Comparison of ENCODE assay signal across 17 cellular contexts in the genomic region with DNA sequence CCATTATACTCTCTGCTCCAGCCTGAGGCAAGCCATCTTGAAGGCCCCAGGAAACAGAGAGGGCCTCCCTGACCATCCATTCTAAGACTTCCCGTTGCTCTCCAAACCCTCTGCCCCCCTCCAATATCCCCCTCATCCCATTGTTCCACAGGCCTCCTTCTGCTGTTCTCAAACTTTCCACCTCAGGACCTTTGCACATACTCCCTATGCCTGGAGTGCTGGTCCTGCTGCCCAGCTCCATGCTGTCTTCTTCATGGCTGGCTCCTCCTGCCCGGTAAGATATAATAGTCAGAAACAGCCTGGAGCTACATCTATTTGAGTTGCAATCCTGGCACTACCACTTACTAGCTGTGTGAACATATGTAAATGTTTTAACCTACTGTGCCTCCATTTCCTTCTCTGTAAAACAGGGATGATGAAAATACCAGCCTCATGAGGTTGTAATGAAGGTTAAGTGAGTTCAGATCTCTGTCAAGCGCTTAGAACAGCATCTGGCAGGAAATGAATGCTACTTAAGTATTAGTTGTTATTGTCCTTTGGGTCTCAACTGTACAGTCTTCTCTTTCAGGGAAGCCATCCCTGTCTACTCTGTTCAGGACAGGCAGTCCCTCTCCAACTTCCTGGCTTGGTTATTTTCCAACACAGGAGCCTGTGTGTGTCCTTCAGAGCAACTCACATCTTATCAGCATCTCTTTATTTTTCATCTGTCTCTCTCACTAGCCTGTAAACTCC. TPM values are rescaled to one million over a fixed set of nuclear protein-coding genes. Genes with fewer than 3 reads are reported as not detected.
A peak's percentile ranks its signal among the peaks of the same experiment; 100 is the strongest.
DNase-seq lines count a peak whose midpoint lies in the region; ATAC-seq and TF ChIP-seq lines count a peak whose summit lies in the region.
"Had no signal": no experiment of that assay in that cellular context is flagged by ENCODE, and none has a peak within 500 bp of the region (broad histone marks: within the 10 kb centered on the region; RNA-seq: fewer than 3 reads in every experiment).

No MANE protein-coding gene starts in this region.

- H3K4me3 Mint-ChIP-seq in chondrocyte (ENCODE audit: unreplicated experiment) = no peak overlapping the region
- H3K4me3 Mint-ChIP-seq: B cell; CD8-positive, alpha-beta T cell had no signal

- peaks cover 54% of the 10 kb centered on the region for H3K27me3 Mint-ChIP-seq in chondrocyte (ENCODE audit: low read depth)

- H3K27ac ChIP-seq in HEK293 (ENCODE audit: extremely low read depth, low read depth, low read length) = no peak overlapping the region
- H3K27ac ChIP-seq in VCaP = peak overlapping the region; percentile 56
- peak overlapping the region; percentile 6 to 76 (median 18) for H3K27ac ChIP-seq in esophagus muscularis mucosa (replicated peaks in 1 of 4)
- peak overlapping the region; percentile 5 for H3K27ac ChIP-seq in psoas muscle
- H3K27ac ChIP-seq in sigmoid colon = no peak overlapping the region
- H3K27ac ChIP-seq: BLaER1 treated with 17β-estradiol and CSF1 and Interleukin-3, amounts not matched to agents 10 nM and 100 nM; GM23248 had no signal

- WGBS in esophagus muscularis mucosa = 82% methylated on average over 3 of the region's 3 CpGs
- WGBS in psoas muscle, 3 donors = 65 to 75% (median 70%) methylated on average over 3 of the region's 3 CpGs
- WGBS in sigmoid colon, 2 donors = 84 to 87% methylated on average over 3 of the region's 3 CpGs

- no peaks in the 10 kb centered on the region for H3K9me3 ChIP-seq in HEK293 (ENCODE audit: control insufficient read depth, insufficient read depth, low read depth, low read length)
- H3K9me3 ChIP-seq in esophagus muscularis mucosa = no peaks in the 10 kb centered on the region
- no peaks in the 10 kb centered on the region for H3K9me3 ChIP-seq in psoas muscle
- peaks cover 0 to 3% (median 0%) of the 10 kb centered on the region in 4 donors for H3K9me3 ChIP-seq in sigmoid colon
- H3K9me3 ChIP-seq: BLaER1 treated with 17β-estradiol and CSF1 and Interleukin-3, amounts not matched to agents 10 nM and 100 nM; HAP-1 had no signal

- H3K4me3 ChIP-seq in HEK293 (ENCODE audit: low read depth, low read length) = no peak overlapping the region
- no peak overlapping the region for H3K4me3 ChIP-seq in esophagus muscularis mucosa
- H3K4me3 ChIP-seq in psoas muscle = no peak overlapping the region
- H3K4me3 ChIP-seq in sigmoid colon = no peak overlapping the region
- H3K4me3 ChIP-seq: BLaER1 treated with 17β-estradiol and CSF1 and Interleukin-3, amounts not matched to agents 10 nM and 100 nM; GM23248; HAP-1 had no signal

- intact Hi-C loops in esophagus muscularis mucosa (cut with DNase I) = no loop called here
- intact Hi-C loops in psoas muscle (cut with DNase I) = no loop called here
- intact Hi-C loops in sigmoid colon (cut with DNase I) = no loop called here

- no peak for TF ChIP-seq POLR2A in esophagus muscularis mucosa (IDR thresholded peaks at IDR 0.05; ENCODE audit: low read depth)
- no peak for TF ChIP-seq POLR2A in sigmoid colon (IDR thresholded peaks at IDR 0.05)

- H3K27me3 ChIP-seq in esophagus muscularis mucosa = no peaks in the 10 kb centered on the region
- H3K27me3 ChIP-seq in psoas muscle (ENCODE audit: insufficient read depth in 3 of 3, low read length in 2 of 3) = no peaks in the 10 kb centered on the region
- H3K27me3 ChIP-seq in sigmoid colon = no peaks in the 10 kb centered on the region
- H3K27me3 ChIP-seq: BLaER1 treated with 17β-estradiol and CSF1 and Interleukin-3, amounts not matched to agents 10 nM and 100 nM had no signal

- peaks cover 0 to 35% of the 10 kb centered on the region in 2 experiments; a peak in 1 of 3 replicates for H3K36me3 ChIP-seq in HEK293 (ENCODE audit: control insufficient read depth in 2 of 2, insufficient read depth in 1 of 2, low read length in 2 of 2)
- peaks cover 0 to 42% (median 24%) of the 10 kb centered on the region in 4 donors for H3K36me3 ChIP-seq in esophagus muscularis mucosa
- H3K36me3 ChIP-seq in psoas muscle (ENCODE audit: insufficient read depth in 1 of 2, low read depth in 1 of 2) = peaks cover 0 to 50% of the 10 kb centered on the region in 2 donors
- peaks cover 0 to 14% (median 0%) of the 10 kb centered on the region in 4 donors for H3K36me3 ChIP-seq in sigmoid colon
- H3K36me3 ChIP-seq: BLaER1 treated with 17β-estradiol and CSF1 and Interleukin-3, amounts not matched to agents 10 nM and 100 nM; HAP-1 had no signal

- H3K27ac Mint-ChIP-seq in chondrocyte (ENCODE audit: unreplicated experiment) = no peak overlapping the region
- H3K27ac Mint-ChIP-seq: B cell; CD8-positive, alpha-beta T cell had no signal

- TF ChIP-seq EP300 in esophagus muscularis mucosa (IDR thresholded peaks at IDR 0.05) (no peak), sigmoid colon (IDR thresholded peaks at IDR 0.05) (no peak)

- no peaks in the 10 kb centered on the region for H3K36me3 Mint-ChIP-seq in chondrocyte (ENCODE audit: low read depth)
- H3K36me3 Mint-ChIP-seq: CD8-positive, alpha-beta T cell had no signal

- DNase-seq in esophagus muscularis mucosa (ENCODE audit: extremely low spot score) (no peak), psoas muscle (no peak), sigmoid colon (no peak), chondrocyte (ENCODE audit: low spot score) (no peak)
- no peak for DNase-seq in activated effector memory CD4-positive, alpha-beta T cell treated with anti-CD3 and anti-CD28 coated beads, Interleukin-2, amount 50 U/mL, for 16 hours
- DNase-seq: Calu3; CD8-positive, alpha-beta T cell; DMS79 treated with DMSO at 0.1 percent for 48 hours; GF-D8; GM23248 had no signal

- POLR2A ChIA-PET in HEK293 (lab: Yijun Ruan, JAX) = interaction anchor here (0.9 kb wide), 1 partner anchor 44 kb away, joined by 3 read pairs; no protein-coding TSS in a partner anchor

- TF ChIP-seq CTCF in HEK293 (tag by site-specific recombination; IDR thresholded peaks at IDR 0.05) (no peak), VCaP (conservative IDR thresholded peaks at IDR 0.05) (no peak), esophagus muscularis mucosa (IDR thresholded peaks at IDR 0.05) (no peak), psoas muscle (IDR thresholded peaks at IDR 0.05) (no peak), sigmoid colon (IDR thresholded peaks at IDR 0.05) (no peak), chondrocyte (IDR thresholded peaks at IDR 0.05) (no peak)

- H3K9me3 Mint-ChIP-seq in chondrocyte (ENCODE audit: low read depth) = no peaks in the 10 kb centered on the region
- H3K9me3 Mint-ChIP-seq: CD8-positive, alpha-beta T cell had no signal

- CTCF ChIA-PET in HEK293 (lab: Yijun Ruan, JAX) = interaction anchor here (0.7 to 1.2 kb wide), 5 partner anchors 51 to 375 kb away, joined by 3 to 4 read pairs (median 3); a partner anchor contains a TSS

- no peaks in the 10 kb centered on the region for H3K4me1 ChIP-seq in HEK293 (ENCODE audit: control insufficient read depth, insufficient read depth, low read length)
- peaks cover 11 to 50% (median 39%) of the 10 kb centered on the region in 4 donors for H3K4me1 ChIP-seq in esophagus muscularis mucosa
- peaks cover 7% of the 10 kb centered on the region for H3K4me1 ChIP-seq in psoas muscle
- peaks cover 0 to 12% (median 9%) of the 10 kb centered on the region in 4 donors for H3K4me1 ChIP-seq in sigmoid colon
- H3K4me1 ChIP-seq: BLaER1 treated with 17β-estradiol and CSF1 and Interleukin-3, amounts not matched to agents 10 nM and 100 nM; HAP-1 had no signal

- ATAC-seq in psoas muscle (peak in 1 of 4 donors; percentile 19), GM21526 (IDR thresholded peaks at IDR 0.05; ENCODE audit: low FRiP score, unreplicated experiment) (no peak)
- ATAC-seq: CD8-positive, alpha-beta T cell had no signal

- H3K4me1 Mint-ChIP-seq in chondrocyte (ENCODE audit: low read depth) = no peaks in the 10 kb centered on the region
- H3K4me1 Mint-ChIP-seq: B cell had no signal

TF ChIP-seq in HEK293, 187 proteins besides CTCF, POLR2A, EP300 and RAD21:
- TF ChIP-seq ZNF133 (tag by site-specific recombination; IDR thresholded peaks at IDR 0.05) (no peak), ZNF623 (tag by site-specific recombination; IDR thresholded peaks at IDR 0.05) (peak; percentile 90), HOXC10 (CRISPR knock-in tag; IDR thresholded peaks at IDR 0.05) (no peak), ZNF354C (tag by site-specific recombination; IDR thresholded peaks at IDR 0.05; ENCODE audit: borderline replicate concordance, low read depth) (no peak), ZNF146 (tag by site-specific recombination; IDR thresholded peaks at IDR 0.05) (no peak), ZNF561 (tag by site-specific recombination; IDR thresholded peaks at IDR 0.05; ENCODE audit: borderline replicate concordance) (no peak)

RNA-seq across cellular contexts. Expression of a gene that starts 45.8 kb away (rescaled TPM):
- 10 to 100 TPM; 68.4 to 97.6 (median 71.6) TPM for total RNA-seq in esophagus muscularis mucosa
- 100 to 1,000 TPM; 138 to 209 (median 167) TPM for total RNA-seq in psoas muscle
- polyA plus RNA-seq in psoas muscle = 100 to 1,000 TPM in 2 of 3 donors, 10 to 100 TPM in 1; 65.4 to 286 (median 131) TPM
- total RNA-seq in sigmoid colon = 10 to 100 TPM; 28.5 to 56.8 (median 38.5) TPM
- 1 to 10 TPM; 1.6 to 5.8 (median 4.2) TPM for polyA plus RNA-seq in sigmoid colon
- total RNA-seq in chondrocyte = 0.17 to 1.3 TPM (median 1.3 TPM) in 3 replicates
- total RNA-seq: HT-29 had no signal

Comparison
In these comparisons a context has a peak if more than half of its experiments do, and no peak if none do; other contexts are left out.
1. H3K27ac ChIP-seq: peak in VCaP (single experiment), esophagus muscularis mucosa (4 of 4) and psoas muscle (single experiment); none in HEK293 (single experiment) and sigmoid colon (0 of 4).
2. RNA of a gene that starts 45.8 kb away (total RNA-seq): 138 to 209 TPM in psoas muscle, 68.4 to 97.6 TPM in esophagus muscularis mucosa and 28.5 to 56.8 TPM in sigmoid colon; 0.17 to 1.3 TPM in chondrocyte; every median in the first group is over 10 times any median in the second.